ENCODE assay signal across 1 cellular context in the genomic region with DNA sequence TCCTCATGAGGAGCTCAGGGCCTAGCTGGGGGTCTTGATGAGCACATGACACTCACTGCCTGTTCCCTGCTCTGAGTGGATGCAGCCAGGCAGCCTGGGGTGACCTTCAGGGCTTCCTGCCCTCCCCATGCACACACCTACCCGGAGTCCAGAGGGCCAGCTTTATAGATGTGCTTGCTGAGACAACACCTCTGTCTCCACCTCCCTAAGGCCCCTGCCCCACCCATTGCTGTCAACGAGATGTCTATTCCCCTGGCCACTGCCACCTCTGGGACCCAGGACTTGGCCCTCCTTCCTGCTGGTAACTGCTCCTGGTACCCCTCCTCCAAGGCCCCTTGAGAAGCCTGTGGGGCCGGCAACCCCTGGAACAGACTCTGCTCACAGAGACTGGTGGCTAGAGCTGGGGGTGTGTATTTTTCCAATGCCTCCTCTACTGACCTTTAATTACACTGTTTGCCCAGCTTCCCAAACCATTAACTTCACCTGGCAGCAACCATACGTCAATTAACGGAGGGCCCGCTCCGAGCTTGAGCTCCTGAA.
TF ChIP-seq lines count a peak whose summit lies in the region.

No MANE protein-coding gene starts in this region.

TF ChIP-seq in HepG2, 621 proteins besides CTCF, POLR2A, EP300 and RAD21 (continued from another document and continues in another):
- TF ChIP-seq, protein P1, sequence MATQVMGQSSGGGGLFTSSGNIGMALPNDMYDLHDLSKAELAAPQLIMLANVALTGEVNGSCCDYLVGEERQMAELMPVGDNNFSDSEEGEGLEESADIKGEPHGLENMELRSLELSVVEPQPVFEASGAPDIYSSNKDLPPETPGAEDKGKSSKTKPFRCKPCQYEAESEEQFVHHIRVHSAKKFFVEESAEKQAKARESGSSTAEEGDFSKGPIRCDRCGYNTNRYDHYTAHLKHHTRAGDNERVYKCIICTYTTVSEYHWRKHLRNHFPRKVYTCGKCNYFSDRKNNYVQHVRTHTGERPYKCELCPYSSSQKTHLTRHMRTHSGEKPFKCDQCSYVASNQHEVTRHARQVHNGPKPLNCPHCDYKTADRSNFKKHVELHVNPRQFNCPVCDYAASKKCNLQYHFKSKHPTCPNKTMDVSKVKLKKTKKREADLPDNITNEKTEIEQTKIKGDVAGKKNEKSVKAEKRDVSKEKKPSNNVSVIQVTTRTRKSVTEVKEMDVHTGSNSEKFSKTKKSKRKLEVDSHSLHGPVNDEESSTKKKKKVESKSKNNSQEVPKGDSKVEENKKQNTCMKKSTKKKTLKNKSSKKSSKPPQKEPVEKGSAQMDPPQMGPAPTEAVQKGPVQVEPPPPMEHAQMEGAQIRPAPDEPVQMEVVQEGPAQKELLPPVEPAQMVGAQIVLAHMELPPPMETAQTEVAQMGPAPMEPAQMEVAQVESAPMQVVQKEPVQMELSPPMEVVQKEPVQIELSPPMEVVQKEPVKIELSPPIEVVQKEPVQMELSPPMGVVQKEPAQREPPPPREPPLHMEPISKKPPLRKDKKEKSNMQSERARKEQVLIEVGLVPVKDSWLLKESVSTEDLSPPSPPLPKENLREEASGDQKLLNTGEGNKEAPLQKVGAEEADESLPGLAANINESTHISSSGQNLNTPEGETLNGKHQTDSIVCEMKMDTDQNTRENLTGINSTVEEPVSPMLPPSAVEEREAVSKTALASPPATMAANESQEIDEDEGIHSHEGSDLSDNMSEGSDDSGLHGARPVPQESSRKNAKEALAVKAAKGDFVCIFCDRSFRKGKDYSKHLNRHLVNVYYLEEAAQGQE (IDR thresholded peaks at IDR 0.05; ENCODE audit: borderline replicate concordance in 1 of 2, low read depth in 1 of 2, low read length in 2 of 2) = no peak
- no peak for TF ChIP-seq KLF9 (CRISPR knock-in tag; IDR thresholded peaks at IDR 0.05; ENCODE audit: low read depth)
- no peak for TF ChIP-seq EEA1 (CRISPR knock-in tag; IDR thresholded peaks at IDR 0.05; ENCODE audit: borderline replicate concordance)
- TF ChIP-seq, protein P2, sequence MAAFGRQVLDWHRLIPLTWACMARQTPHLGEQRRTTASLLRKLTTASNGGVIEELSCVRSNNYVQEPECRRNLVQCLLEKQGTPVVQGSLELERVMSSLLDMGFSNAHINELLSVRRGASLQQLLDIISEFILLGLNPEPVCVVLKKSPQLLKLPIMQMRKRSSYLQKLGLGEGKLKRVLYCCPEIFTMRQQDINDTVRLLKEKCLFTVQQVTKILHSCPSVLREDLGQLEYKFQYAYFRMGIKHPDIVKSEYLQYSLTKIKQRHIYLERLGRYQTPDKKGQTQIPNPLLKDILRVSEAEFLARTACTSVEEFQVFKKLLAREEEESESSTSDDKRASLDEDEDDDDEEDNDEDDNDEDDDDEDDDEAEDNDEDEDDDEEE (CRISPR knock-in tag; IDR thresholded peaks at IDR 0.05) = no peak
- no peak for TF ChIP-seq NFIB (CRISPR knock-in tag; IDR thresholded peaks at IDR 0.05; ENCODE audit: borderline replicate concordance)
- TF ChIP-seq RAD51 (IDR thresholded peaks at IDR 0.05; ENCODE audit: borderline replicate concordance) = no peak
- 0 out of 2 replicates have a peak, but pooled peaks have one; percentile 39 for TF ChIP-seq FOXC1 (CRISPR knock-in tag; IDR thresholded peaks at IDR 0.05; ENCODE audit: borderline replicate concordance)
- 0 out of 2 replicates have a peak, but pooled peaks have one; percentile 52 for TF ChIP-seq RBAK (CRISPR knock-in tag; IDR thresholded peaks at IDR 0.05)
- TF ChIP-seq ZNF24 (IDR thresholded peaks at IDR 0.05) = no peak
- TF ChIP-seq FOXA3 (CRISPR knock-in tag; IDR thresholded peaks at IDR 0.05) = no peak
- no peak for TF ChIP-seq MIER2 (CRISPR knock-in tag; IDR thresholded peaks at IDR 0.05)
- TF ChIP-seq ZIK1 (CRISPR knock-in tag; IDR thresholded peaks at IDR 0.05; ENCODE audit: borderline replicate concordance, low read depth) = no peak
- no peak for TF ChIP-seq ZNF207 (IDR thresholded peaks at IDR 0.05; ENCODE audit: borderline replicate concordance)
- no peak for TF ChIP-seq MTF1 (CRISPR knock-in tag; IDR thresholded peaks at IDR 0.05)
- no peak for TF ChIP-seq HCFC1 (IDR thresholded peaks at IDR 0.05; ENCODE audit: low read depth, low read length)
- no peak for TF ChIP-seq MZF1 (CRISPR knock-in tag; IDR thresholded peaks at IDR 0.05; ENCODE audit: borderline replicate concordance)
- TF ChIP-seq, protein P3, sequence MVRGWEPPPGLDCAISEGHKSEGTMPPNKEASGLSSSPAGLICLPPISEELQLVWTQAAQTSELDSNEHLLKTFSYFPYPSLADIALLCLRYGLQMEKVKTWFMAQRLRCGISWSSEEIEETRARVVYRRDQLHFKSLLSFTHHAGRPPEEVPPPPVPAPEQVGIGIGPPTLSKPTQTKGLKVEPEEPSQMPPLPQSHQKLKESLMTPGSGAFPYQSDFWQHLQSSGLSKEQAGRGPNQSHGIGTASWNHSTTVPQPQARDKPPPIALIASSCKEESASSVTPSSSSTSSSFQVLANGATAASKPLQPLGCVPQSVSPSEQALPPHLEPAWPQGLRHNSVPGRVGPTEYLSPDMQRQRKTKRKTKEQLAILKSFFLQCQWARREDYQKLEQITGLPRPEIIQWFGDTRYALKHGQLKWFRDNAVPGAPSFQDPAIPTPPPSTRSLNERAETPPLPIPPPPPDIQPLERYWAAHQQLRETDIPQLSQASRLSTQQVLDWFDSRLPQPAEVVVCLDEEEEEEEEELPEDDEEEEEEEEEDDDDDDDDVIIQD (CRISPR knock-in tag; IDR thresholded peaks at IDR 0.05; ENCODE audit: low read depth) = no peak
- no peak for TF ChIP-seq RFX1 (IDR thresholded peaks at IDR 0.05)
- TF ChIP-seq NR2F1 (CRISPR knock-in tag; IDR thresholded peaks at IDR 0.05) = no peak
- TF ChIP-seq, protein P4, sequence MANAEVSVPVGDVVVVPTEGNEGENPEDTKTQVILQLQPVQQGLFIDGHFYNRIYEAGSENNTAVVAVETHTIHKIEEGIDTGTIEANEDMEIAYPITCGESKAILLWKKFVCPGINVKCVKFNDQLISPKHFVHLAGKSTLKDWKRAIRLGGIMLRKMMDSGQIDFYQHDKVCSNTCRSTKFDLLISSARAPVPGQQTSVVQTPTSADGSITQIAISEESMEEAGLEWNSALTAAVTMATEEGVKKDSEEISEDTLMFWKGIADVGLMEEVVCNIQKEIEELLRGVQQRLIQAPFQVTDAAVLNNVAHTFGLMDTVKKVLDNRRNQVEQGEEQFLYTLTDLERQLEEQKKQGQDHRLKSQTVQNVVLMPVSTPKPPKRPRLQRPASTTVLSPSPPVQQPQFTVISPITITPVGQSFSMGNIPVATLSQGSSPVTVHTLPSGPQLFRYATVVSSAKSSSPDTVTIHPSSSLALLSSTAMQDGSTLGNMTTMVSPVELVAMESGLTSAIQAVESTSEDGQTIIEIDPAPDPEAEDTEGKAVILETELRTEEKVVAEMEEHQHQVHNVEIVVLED (CRISPR knock-in tag; IDR thresholded peaks at IDR 0.05; ENCODE audit: borderline replicate concordance) = no peak
- TF ChIP-seq, protein P5, sequence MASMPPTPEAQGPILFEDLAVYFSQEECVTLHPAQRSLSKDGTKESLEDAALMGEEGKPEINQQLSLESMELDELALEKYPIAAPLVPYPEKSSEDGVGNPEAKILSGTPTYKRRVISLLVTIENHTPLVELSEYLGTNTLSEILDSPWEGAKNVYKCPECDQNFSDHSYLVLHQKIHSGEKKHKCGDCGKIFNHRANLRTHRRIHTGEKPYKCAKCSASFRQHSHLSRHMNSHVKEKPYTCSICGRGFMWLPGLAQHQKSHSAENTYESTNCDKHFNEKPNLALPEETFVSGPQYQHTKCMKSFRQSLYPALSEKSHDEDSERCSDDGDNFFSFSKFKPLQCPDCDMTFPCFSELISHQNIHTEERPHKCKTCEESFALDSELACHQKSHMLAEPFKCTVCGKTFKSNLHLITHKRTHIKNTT (CRISPR knock-in tag; IDR thresholded peaks at IDR 0.05) = no peak
- TF ChIP-seq, protein P6, sequence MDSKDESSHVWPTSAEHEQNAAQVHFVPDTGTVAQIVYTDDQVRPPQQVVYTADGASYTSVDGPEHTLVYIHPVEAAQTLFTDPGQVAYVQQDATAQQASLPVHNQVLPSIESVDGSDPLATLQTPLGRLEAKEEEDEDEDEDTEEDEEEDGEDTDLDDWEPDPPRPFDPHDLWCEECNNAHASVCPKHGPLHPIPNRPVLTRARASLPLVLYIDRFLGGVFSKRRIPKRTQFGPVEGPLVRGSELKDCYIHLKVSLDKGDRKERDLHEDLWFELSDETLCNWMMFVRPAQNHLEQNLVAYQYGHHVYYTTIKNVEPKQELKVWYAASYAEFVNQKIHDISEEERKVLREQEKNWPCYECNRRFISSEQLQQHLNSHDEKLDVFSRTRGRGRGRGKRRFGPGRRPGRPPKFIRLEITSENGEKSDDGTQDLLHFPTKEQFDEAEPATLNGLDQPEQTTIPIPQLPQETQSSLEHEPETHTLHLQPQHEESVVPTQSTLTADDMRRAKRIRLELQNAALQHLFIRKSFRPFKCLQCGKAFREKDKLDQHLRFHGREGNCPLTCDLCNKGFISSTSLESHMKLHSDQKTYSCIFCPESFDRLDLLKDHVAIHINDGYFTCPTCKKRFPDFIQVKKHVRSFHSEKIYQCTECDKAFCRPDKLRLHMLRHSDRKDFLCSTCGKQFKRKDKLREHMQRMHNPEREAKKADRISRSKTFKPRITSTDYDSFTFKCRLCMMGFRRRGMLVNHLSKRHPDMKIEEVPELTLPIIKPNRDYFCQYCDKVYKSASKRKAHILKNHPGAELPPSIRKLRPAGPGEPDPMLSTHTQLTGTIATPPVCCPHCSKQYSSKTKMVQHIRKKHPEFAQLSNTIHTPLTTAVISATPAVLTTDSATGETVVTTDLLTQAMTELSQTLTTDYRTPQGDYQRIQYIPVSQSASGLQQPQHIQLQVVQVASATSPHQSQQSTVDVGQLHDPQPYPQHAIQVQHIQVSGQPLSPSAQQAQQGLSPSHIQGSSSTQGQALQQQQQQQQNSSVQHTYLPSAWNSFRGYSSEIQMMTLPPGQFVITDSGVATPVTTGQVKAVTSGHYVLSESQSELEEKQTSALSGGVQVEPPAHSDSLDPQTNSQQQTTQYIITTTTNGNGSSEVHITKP (CRISPR knock-in tag; IDR thresholded peaks at IDR 0.05; ENCODE audit: low read depth) = no peak
- no peak for TF ChIP-seq ZNF333 (CRISPR knock-in tag; IDR thresholded peaks at IDR 0.05; ENCODE audit: borderline replicate concordance)
- no peak for TF ChIP-seq RBM22 (optimal IDR thresholded peaks at IDR 0.05; ENCODE audit: low read length)
- TF ChIP-seq ZBTB42 (CRISPR knock-in tag; IDR thresholded peaks at IDR 0.05) = 0 out of 2 replicates have a peak, but pooled peaks have one; percentile 64
- no peak for TF ChIP-seq ZFP82 (CRISPR knock-in tag; IDR thresholded peaks at IDR 0.05; ENCODE audit: borderline replicate concordance)
- TF ChIP-seq SIN3B (IDR thresholded peaks at IDR 0.05; ENCODE audit: low read length) = no peak
- TF ChIP-seq RERE (CRISPR knock-in tag; IDR thresholded peaks at IDR 0.05; ENCODE audit: low read depth) = no peak
- TF ChIP-seq HNRNPH1 (optimal IDR thresholded peaks at IDR 0.05; ENCODE audit: low read depth, low read length) = no peak
- TF ChIP-seq, protein P7, sequence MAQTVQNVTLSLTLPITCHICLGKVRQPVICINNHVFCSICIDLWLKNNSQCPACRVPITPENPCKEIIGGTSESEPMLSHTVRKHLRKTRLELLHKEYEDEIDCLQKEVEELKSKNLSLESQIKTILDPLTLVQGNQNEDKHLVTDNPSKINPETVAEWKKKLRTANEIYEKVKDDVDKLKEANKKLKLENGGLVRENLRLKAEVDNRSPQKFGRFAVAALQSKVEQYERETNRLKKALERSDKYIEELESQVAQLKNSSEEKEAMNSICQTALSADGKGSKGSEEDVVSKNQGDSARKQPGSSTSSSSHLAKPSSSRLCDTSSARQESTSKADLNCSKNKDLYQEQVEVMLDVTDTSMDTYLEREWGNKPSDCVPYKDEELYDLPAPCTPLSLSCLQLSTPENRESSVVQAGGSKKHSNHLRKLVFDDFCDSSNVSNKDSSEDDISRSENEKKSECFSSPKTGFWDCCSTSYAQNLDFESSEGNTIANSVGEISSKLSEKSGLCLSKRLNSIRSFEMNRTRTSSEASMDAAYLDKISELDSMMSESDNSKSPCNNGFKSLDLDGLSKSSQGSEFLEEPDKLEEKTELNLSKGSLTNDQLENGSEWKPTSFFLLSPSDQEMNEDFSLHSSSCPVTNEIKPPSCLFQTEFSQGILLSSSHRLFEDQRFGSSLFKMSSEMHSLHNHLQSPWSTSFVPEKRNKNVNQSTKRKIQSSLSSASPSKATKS (CRISPR knock-in tag; IDR thresholded peaks at IDR 0.05) = no peak
- peak; percentile 73 for TF ChIP-seq ETV5 (CRISPR knock-in tag; IDR thresholded peaks at IDR 0.05; ENCODE audit: borderline replicate concordance)
- TF ChIP-seq KAT7 (CRISPR knock-in tag; IDR thresholded peaks at IDR 0.05; ENCODE audit: borderline replicate concordance) = no peak
- TF ChIP-seq ZNF451 (CRISPR knock-in tag; IDR thresholded peaks at IDR 0.05) = peak; percentile 28; the same call in 1 of the 2 replicates
